In the genomic region with DNA sequence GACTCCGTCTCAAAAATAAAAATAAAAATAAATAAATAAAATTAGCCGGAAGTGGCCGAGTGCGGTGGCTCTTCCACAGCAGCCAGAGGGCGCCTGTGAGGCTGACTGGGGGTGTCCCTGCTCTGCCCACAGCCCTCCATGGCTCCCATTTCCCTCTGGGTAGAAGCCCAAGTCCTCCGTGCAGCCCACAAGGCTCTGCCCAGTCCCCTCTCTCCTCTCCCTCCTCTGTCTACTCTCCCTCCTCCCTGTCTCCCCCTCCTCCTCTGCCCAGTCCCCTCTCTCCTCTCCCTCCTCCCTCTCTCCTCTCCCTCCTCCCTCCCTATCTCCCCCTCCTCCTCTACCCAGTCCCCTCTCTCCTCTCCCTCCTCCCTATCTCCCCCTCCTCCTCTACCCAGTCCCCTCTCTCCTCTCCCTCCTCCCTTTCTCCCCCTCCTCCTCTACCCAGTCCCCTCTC, we compare ENCODE assay signal across 8 cellular contexts. TPM values are rescaled to one million over a fixed set of nuclear protein-coding genes. Genes with fewer than 3 reads are reported as not detected.
DNase-seq lines count a peak whose midpoint lies in the region; ATAC-seq and TF ChIP-seq lines count a peak whose summit lies in the region.

No MANE protein-coding gene starts in this region.

- H3K27ac ChIP-seq in stomach = no peak overlapping the region
- no peak overlapping the region for H3K27ac ChIP-seq in gastroesophageal sphincter

- H3K27me3 Mint-ChIP-seq in activated CD8-positive, alpha-beta T cell treated with anti-CD3 and anti-CD28 coated beads, Interleukin-2, amount 10 ng/mL, durations not matched to agents 7 days and 5 days (ENCODE audit: low read depth) = peaks cover 6% of the 10 kb centered on the region
- H3K27me3 Mint-ChIP-seq in glutamatergic neuron (ENCODE audit: unreplicated experiment) = no peaks in the 10 kb centered on the region

- no peaks in the 10 kb centered on the region for H3K9me3 Mint-ChIP-seq in activated CD8-positive, alpha-beta T cell treated with anti-CD3 and anti-CD28 coated beads, Interleukin-2, amount 10 ng/mL, durations not matched to agents 7 days and 5 days (ENCODE audit: insufficient read depth)
- peaks cover 4% of the 10 kb centered on the region for H3K9me3 Mint-ChIP-seq in glutamatergic neuron (ENCODE audit: unreplicated experiment)

- no peak overlapping the region for H3K4me3 ChIP-seq in stomach
- H3K4me3 ChIP-seq in gastroesophageal sphincter = no peak overlapping the region

- H3K4me1 ChIP-seq in stomach = peaks cover 0 to 18% (median 10%) of the 10 kb centered on the region in 4 donors
- H3K4me1 ChIP-seq in gastroesophageal sphincter = peaks cover 0 to 11% (median 0%) of the 10 kb centered on the region in 3 donors

- H3K36me3 Mint-ChIP-seq in activated CD8-positive, alpha-beta T cell treated with anti-CD3 and anti-CD28 coated beads, Interleukin-2, amount 10 ng/mL, durations not matched to agents 7 days and 5 days (ENCODE audit: low read depth) = no peaks in the 10 kb centered on the region
- no peaks in the 10 kb centered on the region for H3K36me3 Mint-ChIP-seq in glutamatergic neuron (ENCODE audit: unreplicated experiment)

- peaks cover 4% of the 10 kb centered on the region for H3K4me1 Mint-ChIP-seq in activated CD8-positive, alpha-beta T cell treated with anti-CD3 and anti-CD28 coated beads, Interleukin-2, amount 10 ng/mL, durations not matched to agents 7 days and 5 days (ENCODE audit: low read depth)
- H3K4me1 Mint-ChIP-seq in glutamatergic neuron (ENCODE audit: low read depth, unreplicated experiment) = no peaks in the 10 kb centered on the region

- H3K9me3 ChIP-seq in stomach = no peaks in the 10 kb centered on the region
- no peaks in the 10 kb centered on the region for H3K9me3 ChIP-seq in gastroesophageal sphincter

- H3K4me3 Mint-ChIP-seq in activated CD8-positive, alpha-beta T cell treated with anti-CD3 and anti-CD28 coated beads, Interleukin-2, amount 10 ng/mL, durations not matched to agents 7 days and 5 days = no peak overlapping the region
- H3K4me3 Mint-ChIP-seq in glutamatergic neuron (ENCODE audit: unreplicated experiment) = no peak overlapping the region

- peak; percentile 40 for DNase-seq in ELF-1 (ENCODE audit: low read depth, low spot score)
- DNase-seq in M059J (ENCODE audit: low read depth) = peak; percentile 58
- peak; percentile 47 for DNase-seq in activated CD8-positive, alpha-beta T cell treated with anti-CD3 and anti-CD28 coated beads, Interleukin-2, amount 10 ng/mL, durations not matched to agents 7 days and 5 days
- peak; percentile 71 for DNase-seq in glutamatergic neuron
- no peak for DNase-seq in stomach
- DNase-seq in NCI-H2107 (lab: John Stamatoyannopoulos, UW) = no peak

- intact Hi-C loops in stomach (cut with DNase I; ENCODE audit: low total_unique reads) = no loop called here

- H3K27me3 ChIP-seq in stomach (peaks cover 0 to 19% (median 0%) of the 10 kb centered on the region in 3 donors), gastroesophageal sphincter (peaks cover 32% of the 10 kb centered on the region)

- TF ChIP-seq CTCF in glutamatergic neuron (IDR thresholded peaks at IDR 0.05; ENCODE audit: partially characterized antibody, unreplicated experiment) (peak; percentile 30), stomach (IDR thresholded peaks at IDR 0.05) (peak in 4 of 7 experiments; percentile 6 to 44 (median 26)), gastroesophageal sphincter (IDR thresholded peaks at IDR 0.05) (peak in 2 of 4 experiments; percentile 42 to 59)

- TF ChIP-seq POLR2A in stomach (IDR thresholded peaks at IDR 0.05) = no peak
- no peak for TF ChIP-seq POLR2A in gastroesophageal sphincter (IDR thresholded peaks at IDR 0.05)

- POLR2A ChIA-PET in activated CD8-positive, alpha-beta T cell treated with anti-CD3 and anti-CD28 coated beads, Interleukin-2, amount 10 ng/mL, durations not matched to agents 7 days and 5 days (lab: Charles Lee) = no interaction called here

- H3K27ac Mint-ChIP-seq in activated CD8-positive, alpha-beta T cell treated with anti-CD3 and anti-CD28 coated beads, Interleukin-2, amount 10 ng/mL, durations not matched to agents 7 days and 5 days = no peak overlapping the region
- H3K27ac Mint-ChIP-seq in glutamatergic neuron (ENCODE audit: unreplicated experiment) = no peak overlapping the region

- CTCF ChIA-PET in activated CD8-positive, alpha-beta T cell treated with anti-CD3 and anti-CD28 coated beads, Interleukin-2, amount 10 ng/mL, durations not matched to agents 7 days and 5 days (lab: Charles Lee) = interaction anchor here (1.3 kb wide), 1 partner anchor 213 kb away, joined by 5 read pairs; no protein-coding TSS in a partner anchor

- 19 to 39% (median 28%) methylated on average over 6 of the region's 6 CpGs for WGBS in stomach, 5 donors
- 11% methylated on average over 6 of the region's 6 CpGs; no CpG with 5 or more reads in 1 of the 2 donors for WGBS in gastroesophageal sphincter (ENCODE audit: low coverage in 1 of 2), 2 donors

- H3K36me3 ChIP-seq in stomach (no peaks in the 10 kb centered on the region), gastroesophageal sphincter (no peaks in the 10 kb centered on the region)

- ATAC-seq in activated CD8-positive, alpha-beta T cell treated with anti-CD3 and anti-CD28 coated beads, Interleukin-2, amount 10 ng/mL, durations not matched to agents 7 days and 5 days = no peak
- ATAC-seq in gastroesophageal sphincter (no peak), GM19455 (IDR thresholded peaks at IDR 0.05; ENCODE audit: unreplicated experiment) (no peak)

- TF ChIP-seq EP300 in stomach (IDR thresholded peaks at IDR 0.05) = no peak
- no peak for TF ChIP-seq EP300 in gastroesophageal sphincter (IDR thresholded peaks at IDR 0.05)

RNA-seq across cellular contexts. Expression of gene MISP, which starts 20.4 kb away (rescaled TPM):
- 0.37 and 0.79 TPM in 2 replicates for total RNA-seq in M059J (2014; rRNA removed; shearing (Covaris generic))
- not detected for total RNA-seq in activated CD8-positive, alpha-beta T cell treated with anti-CD3 and anti-CD28 coated beads, Interleukin-2, amount 10 ng/mL, durations not matched to agents 7 days and 5 days
- total RNA-seq in glutamatergic neuron (ENCODE audit: unreplicated experiment) (1.1 TPM), stomach (100 to 1,000 TPM in 1 of 5 donors, 10 to 100 TPM in 3, 1 to 10 TPM in 1; 5.3 to 149 (median 27.7) TPM), gastroesophageal sphincter (under 1 TPM in 1 of 4 donors, not detected in 3; 0.52 TPM)
- polyA plus RNA-seq in stomach = 10 to 100 TPM in 2 of 3 donors, 1 to 10 TPM in 1; 2.1 to 12.9 (median 12.5) TPM

RNA-seq across cellular contexts. Expression of gene PTBP1, which starts 25.9 kb away (rescaled TPM):
- 184 and 196 TPM in 2 replicates for total RNA-seq in M059J (2014; rRNA removed; shearing (Covaris generic))
- 100 to 1,000 TPM; 524 to 526 TPM for total RNA-seq in activated CD8-positive, alpha-beta T cell treated with anti-CD3 and anti-CD28 coated beads, Interleukin-2, amount 10 ng/mL, durations not matched to agents 7 days and 5 days
- 244 TPM for total RNA-seq in glutamatergic neuron (ENCODE audit: unreplicated experiment)
- total RNA-seq in stomach = 100 to 1,000 TPM in 4 of 5 donors, 10 to 100 TPM in 1; 92.9 to 539 (median 173) TPM
- 10 to 100 TPM; 74.8 to 80.9 (median 74.8) TPM for polyA plus RNA-seq in stomach
- 10 to 100 TPM; 68.6 to 95.6 (median 79.3) TPM for total RNA-seq in gastroesophageal sphincter

RNA-seq across cellular contexts. Expression of gene PLPPR3, which starts 50.4 kb away (rescaled TPM):
- 2.3 and 3.8 TPM in 2 replicates for total RNA-seq in M059J (2014; rRNA removed; shearing (Covaris generic))
- not detected for total RNA-seq in activated CD8-positive, alpha-beta T cell treated with anti-CD3 and anti-CD28 coated beads, Interleukin-2, amount 10 ng/mL, durations not matched to agents 7 days and 5 days
- total RNA-seq in glutamatergic neuron (ENCODE audit: unreplicated experiment) = 392 TPM
- total RNA-seq in stomach = under 1 TPM in 1 of 5 donors, not detected in 4; 0.55 TPM
- under 1 TPM in 1 of 3 donors, not detected in 2; 0.46 TPM for polyA plus RNA-seq in stomach
- not detected for total RNA-seq in gastroesophageal sphincter

RNA-seq across cellular contexts. Expression of gene AZU1, which starts 56.3 kb away (rescaled TPM):
- not detected in 2 replicates for total RNA-seq in M059J (2014; rRNA removed; shearing (Covaris generic))
- not detected for total RNA-seq in activated CD8-positive, alpha-beta T cell treated with anti-CD3 and anti-CD28 coated beads, Interleukin-2, amount 10 ng/mL, durations not matched to agents 7 days and 5 days
- total RNA-seq in glutamatergic neuron (ENCODE audit: unreplicated experiment) (2.2 TPM), stomach (under 1 TPM in 1 of 5 donors, not detected in 4; 0.55 TPM), gastroesophageal sphincter (under 1 TPM in 1 of 4 donors, not detected in 3; 0.40 TPM)
- polyA plus RNA-seq in stomach = 1 to 10 TPM in 1 of 3 donors, under 1 TPM in 2; 0.53 to 1.5 (median 1.00) TPM

Comparison
In these comparisons a context has a peak if more than half of its experiments do, and no peak if none do; other contexts are left out.
1. DNase-seq: peak in ELF-1 (single experiment), M059J (single experiment), activated CD8-positive, alpha-beta T cell treated with anti-CD3 and anti-CD28 coated beads, Interleukin-2, amount 10 ng/mL, durations not matched to agents 7 days and 5 days (single experiment) and glutamatergic neuron (single experiment); none in stomach (single experiment) and NCI-H2107 (single experiment).
2. RNA of gene PLPPR3, which starts 50.4 kb away (total RNA-seq): 392 TPM in glutamatergic neuron (single experiment); 2.3 to 3.8 TPM in M059J, not detected in activated CD8-positive, alpha-beta T cell treated with anti-CD3 and anti-CD28 coated beads, Interleukin-2, amount 10 ng/mL, durations not matched to agents 7 days and 5 days, 0.55 TPM in stomach and not detected in gastroesophageal sphincter; every median in the first group is over 10 times any median in the second.